ENCODE assay signal across 8 cellular contexts in genomic region chr2:70191244-70191735, GRCh38. TPM values are rescaled to one million over a fixed set of nuclear protein-coding genes. Genes with fewer than 3 reads are reported as not detected.
DNase-seq lines count a peak whose midpoint lies in the region; ATAC-seq and TF ChIP-seq lines count a peak whose summit lies in the region.

No MANE protein-coding gene starts in this region.

- H3K27me3 Mint-ChIP-seq in T-cell = no peaks in the 10 kb centered on the region

- peak overlapping the region; percentile 88 to 97 (median 91) for H3K4me3 Mint-ChIP-seq in T-cell

- DNase-seq in GM12864 (ENCODE audit: low read depth) = no peak
- no peak for DNase-seq in T-cell
- DNase-seq in fibroblast of mammary gland (ENCODE audit: low read depth) = no peak
- DNase-seq in retinal pigment epithelial cell (ENCODE audit: low read depth) = no peak
- DNase-seq in iPS-NIHi7 (ENCODE audit: extremely low spot score) = no peak
- DNase-seq in stimulated activated CD4-positive, alpha-beta T cell treated with anti-CD3 and anti-CD28 coated beads, Interleukin-2, amount 100 ng/mL, for 48 hours = no peak
- DNase-seq in NCI-H1417 (lab: John Stamatoyannopoulos, UW) = no peak

- H3K27ac Mint-ChIP-seq in T-cell = peak overlapping the region; percentile 98 to 99

- H3K4me3 ChIP-seq in GM12864 (ENCODE audit: low read depth, low read length) (peak overlapping the region; percentile 74), fibroblast of mammary gland (ENCODE audit: control insufficient read depth, low read depth, low read length) (peak overlapping the region; percentile 93), retinal pigment epithelial cell (ENCODE audit: low read length) (peak overlapping the region; percentile 91)

- H3K36me3 Mint-ChIP-seq in T-cell = peaks cover 3% of the 10 kb centered on the region

- H3K4me1 Mint-ChIP-seq in T-cell = peaks cover 17 to 24% (median 22%) of the 10 kb centered on the region in 3 donors

- POLR2A ChIA-PET in T-cell (lab: Charles Lee) = interaction anchor here (0.6 to 2.9 kb wide), 13 partner anchors 48 to 759 kb away, joined by 3 to 29 read pairs (median 4); partner anchors contain the start of genes MXD1 (in 1 of the 2), PCYOX1 (in 1 of the 2), SNRPG (in 1 of the 2) and TIA1 (in 1 of the 2)

- TF ChIP-seq CTCF in GM12864 (IDR thresholded peaks at IDR 0.05; ENCODE audit: low read depth, low read length, missing control alignments) (no peak), fibroblast of mammary gland (conservative IDR thresholded peaks at IDR 0.05; ENCODE audit: control insufficient read depth, insufficient read depth, low read depth, low read length) (no peak), retinal pigment epithelial cell (conservative IDR thresholded peaks at IDR 0.05; ENCODE audit: low read depth, low read length) (no peak)

- no peaks in the 10 kb centered on the region for H3K9me3 Mint-ChIP-seq in T-cell

- CTCF ChIA-PET in T-cell (lab: Charles Lee) = interaction anchor here (0.9 to 1.9 kb wide), 13 partner anchors 12 to 754 kb away, joined by 3 to 21 read pairs (median 4); partner anchors contain the start of genes MXD1 (in 1 of the 2), NFU1 (in 1 of the 2) and SNRNP27 (in 1 of the 2)

- no peak for ATAC-seq in T-cell (replicated peaks in 1 of 4)
- ATAC-seq in HG02610 (IDR thresholded peaks at IDR 0.05; ENCODE audit: unreplicated experiment) = no peak

RNA-seq across cellular contexts. Expression of gene C2orf42, which starts 0.5 kb away (rescaled TPM):
- 10 to 100 TPM; 23.3 to 45.9 (median 39.1) TPM for total RNA-seq in T-cell

RNA-seq across cellular contexts. Expression of gene TIA1, which starts 57.1 kb away (rescaled TPM):
- 100 to 1,000 TPM in 4 of 5 donors, 10 to 100 TPM in 1; 94.4 to 154 (median 148) TPM for total RNA-seq in T-cell
